In the genomic region with DNA sequence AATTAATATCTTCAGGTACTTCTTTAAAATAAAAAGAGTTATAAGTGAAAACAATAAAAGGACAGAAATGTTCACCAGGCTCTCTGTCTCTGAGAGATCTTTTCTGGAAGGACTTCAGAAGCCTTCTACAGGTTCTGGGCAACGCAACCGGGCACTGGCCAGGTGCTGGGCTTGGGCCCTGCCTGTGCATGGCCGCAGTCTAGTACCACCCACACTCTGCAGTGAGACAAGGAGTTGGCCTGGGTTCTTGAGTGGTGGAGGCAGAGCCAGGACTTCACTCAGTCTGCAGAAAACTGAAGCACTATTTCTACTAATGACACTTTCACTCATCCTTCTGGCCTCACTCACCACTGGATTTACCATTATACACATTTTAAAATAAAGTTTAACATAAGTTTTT, we compare ENCODE assay signal across 30 cellular contexts.
"Had no signal": no experiment of that assay in that cellular context is flagged by ENCODE, and none has a peak within 500 bp of the region (broad histone marks: within the 10 kb centered on the region; RNA-seq: fewer than 3 reads in every experiment).

No MANE protein-coding gene starts in this region.

- H3K4me2 ChIP-seq: smooth muscle cell had no signal

- ATAC-seq: effector memory CD8-positive, alpha-beta T cell had no signal

- H3K9me3 Mint-ChIP-seq: brain; effector memory CD8-positive, alpha-beta T cell; nephron; stimulated activated memory B cell treated with anti-CD40 and anti-IgM and Interleukin-4, amounts not matched to agents 10 μg/mL and 1 μg/mL and 100 μg/mL, for 72 hours; T-helper 1 cell treated with Interleukin-12 subunit alpha and Interleukin-12 subunit beta and Interleukin-4 antibody, amounts not matched to agents 30 μg/mL and 1 μg/mL, for 36 hours had no signal

- H3K4me3 ChIP-seq: ascending aorta, cardiac muscle cell, coronary artery, gastrocnemius medialis, smooth muscle cell, suprapubic skin, tibial nerve had no signal

- DNase-seq: activated CD4-positive, alpha-beta T cell treated with anti-CD3 and anti-CD28 coated beads for 4 hours; activated CD4-positive, alpha-beta T cell treated with anti-CD3 and anti-CD28 coated beads, Interleukin-2, amount 50 U/mL, for 4 hours; activated effector memory CD4-positive, alpha-beta T cell treated with Interleukin-2 at 50 U/mL for 16 hours; activated naive CD4-positive, alpha-beta T cell treated with Interleukin-2 at 50 U/mL for 16 hours; activated T-cell treated with anti-CD3 and anti-CD28 coated beads for 4 hours; effector memory CD8-positive, alpha-beta T cell; erythroblast; gastrocnemius medialis; glutamatergic neuron; hippocampal formation; left cardiac atrium; mammary epithelial cell; stimulated activated CD4-positive, alpha-beta T cell treated with anti-CD3 and anti-CD28 coated beads, Interleukin-1b, Interleukin-23, amount 100 ng/mL, for 48 hours; stimulated activated CD4-positive, alpha-beta T cell treated with anti-CD3 and anti-CD28 coated beads, Interleukin-4, amount 100 ng/mL, for 4 hours; stimulated activated CD8-positive, alpha-beta memory T cell treated with anti-CD3 and anti-CD28 coated beads, Interleukin-4, amount 100 ng/mL, for 48 hours; SW 1271; T-helper 9 cell had no signal

- H3K27ac Mint-ChIP-seq: activated naive CD8-positive, alpha-beta T cell; effector memory CD8-positive, alpha-beta T cell; nephron; progenitor cell of endocrine pancreas; stimulated activated memory B cell treated with anti-CD40 and anti-IgM and Interleukin-4, amounts not matched to agents 10 μg/mL and 1 μg/mL and 100 μg/mL, for 72 hours; T-helper 1 cell treated with Interleukin-12 subunit alpha and Interleukin-12 subunit beta and Interleukin-4 antibody, amounts not matched to agents 30 μg/mL and 1 μg/mL, for 36 hours had no signal

- H3K9me3 ChIP-seq: ascending aorta, gastrocnemius medialis, suprapubic skin, tibial nerve had no signal

- H3K27me3 Mint-ChIP-seq: activated naive CD8-positive, alpha-beta T cell; brain; effector memory CD8-positive, alpha-beta T cell; progenitor cell of endocrine pancreas; stimulated activated memory B cell treated with anti-CD40 and anti-IgM and Interleukin-4, amounts not matched to agents 10 μg/mL and 1 μg/mL and 100 μg/mL, for 72 hours had no signal

- H3K27me3 ChIP-seq: ascending aorta, cardiac muscle cell, gastrocnemius medialis, suprapubic skin, tibial nerve had no signal

- H3K27ac ChIP-seq: ascending aorta, cardiac muscle cell, coronary artery, suprapubic skin, tibial nerve, VCaP had no signal

- H3K36me3 ChIP-seq: cardiac muscle cell, gastrocnemius medialis, tibial nerve had no signal

- H3K4me3 Mint-ChIP-seq: activated naive CD8-positive, alpha-beta T cell; brain; effector memory CD8-positive, alpha-beta T cell; nephron; stimulated activated memory B cell treated with anti-CD40 and anti-IgM and Interleukin-4, amounts not matched to agents 10 μg/mL and 1 μg/mL and 100 μg/mL, for 72 hours; T-helper 1 cell treated with Interleukin-12 subunit alpha and Interleukin-12 subunit beta and Interleukin-4 antibody, amounts not matched to agents 30 μg/mL and 1 μg/mL, for 36 hours had no signal
